8 cellular contexts compared by ENCODE assay signal in genomic region chr3:8970971-8971589, GRCh38. TPM values are rescaled to one million over a fixed set of nuclear protein-coding genes. Genes with fewer than 3 reads are reported as not detected.
DNase-seq lines count a peak whose midpoint lies in the region; ATAC-seq and TF ChIP-seq lines count a peak whose summit lies in the region.

No MANE protein-coding gene starts in this region.

- H3K36me3 Mint-ChIP-seq in activated T-cell treated with anti-CD3 and anti-CD28 coated beads, Interleukin-2, amount 50 U/mL, for 4 hours (ENCODE audit: insufficient read depth), result no peaks in the 10 kb centered on the region

- H3K36me3 ChIP-seq in GM06990 (ENCODE audit: control insufficient read depth, insufficient read depth, low read length), result no peaks in the 10 kb centered on the region
- no peaks in the 10 kb centered on the region for H3K36me3 ChIP-seq in OCI-LY7 (ENCODE audit: insufficient read depth, low read length)
- H3K36me3 ChIP-seq in fibroblast of lung (ENCODE audit: control insufficient read depth, insufficient read depth, low read length), result no peaks in the 10 kb centered on the region
- H3K36me3 ChIP-seq in thoracic aorta, result no peaks in the 10 kb centered on the region

- intact Hi-C loops in OCI-LY7 (cut with micrococcal nuclease; ENCODE audit: unreplicated experiment), result loop anchor here (1.0 to 2.0 kb wide), 2 partner anchors 96 to 331 kb away; no protein-coding TSS in a partner anchor

- H3K27me3 ChIP-seq in GM06990 (replicated peaks; ENCODE audit: control insufficient read depth, insufficient read depth, low read length) (no peaks in the 10 kb centered on the region), fibroblast of lung (ENCODE audit: control insufficient read depth, insufficient read depth, low read length) (no peaks in the 10 kb centered on the region), thoracic aorta (replicated peaks; ENCODE audit: insufficient read depth) (no peaks in the 10 kb centered on the region)

- H3K27ac ChIP-seq in OCI-LY7 (ENCODE audit: low read depth, low read length, poor library complexity, severe bottlenecking), result no peak overlapping the region
- no peak overlapping the region for H3K27ac ChIP-seq in fibroblast of lung (ENCODE audit: insufficient read depth, low read length)
- H3K27ac ChIP-seq in thoracic aorta, result no peak overlapping the region

- H3K9ac ChIP-seq in fibroblast of lung (ENCODE audit: insufficient read depth, low read length), result no peak overlapping the region

- H4K20me1 ChIP-seq in OCI-LY7 (ENCODE audit: insufficient read depth, low read length) (no peaks in the 10 kb centered on the region), fibroblast of lung (ENCODE audit: control insufficient read depth, extremely low read depth, insufficient read depth, low read length) (no peaks in the 10 kb centered on the region)

- peak; percentile 91 for TF ChIP-seq CTCF in GM06990 (IDR thresholded peaks at IDR 0.05; ENCODE audit: insufficient read depth, low read length, poor library complexity, severe bottlenecking)
- peak; percentile 99 for TF ChIP-seq CTCF in OCI-LY7 (conservative IDR thresholded peaks at IDR 0.05; ENCODE audit: low read length)
- peak; percentile 97 to 98 for TF ChIP-seq CTCF in fibroblast of lung (conservative IDR thresholded peaks at IDR 0.05 in 1 of 2, IDR thresholded peaks at IDR 0.05 in 1 of 2; ENCODE audit: low read depth in 1 of 2, low read length in 2 of 2)
- peak in 2 of 3 donors; percentile 76 to 96 for TF ChIP-seq CTCF in omental fat pad (IDR thresholded peaks at IDR 0.05)
- TF ChIP-seq CTCF in thoracic aorta (IDR thresholded peaks at IDR 0.05), result peak; percentile 97

- no TSS peak for BruUV-seq in OCI-LY7 (replicated peaks; lab: Mats Ljungman, UMichigan)

- POLR2A ChIA-PET in OCI-LY7 (lab: Charles Lee), result interaction anchor here (0.6 to 0.8 kb wide), 3 partner anchors 95 to 879 kb away, joined by 3 read pairs; no protein-coding TSS in a partner anchor

- DNase-seq in GM06990 (ENCODE audit: extremely low read depth, insufficient read length) (no peak), OCI-LY7 (ENCODE audit: low spot score) (peak; percentile 62), fibroblast of lung (ENCODE audit: low read depth in 2 of 2) (peak; percentile 41 to 68), omental fat pad (ENCODE audit: low spot score) (peak; percentile 51), thoracic aorta (ENCODE audit: low spot score) (no peak)
- DNase-seq in activated T-cell treated with anti-CD3 and anti-CD28 coated beads, Interleukin-2, amount 50 U/mL, for 4 hours, result peak; percentile 69

- H3K4me1 ChIP-seq in OCI-LY7 (ENCODE audit: insufficient read depth, low read length, poor library complexity, severe bottlenecking), result no peaks in the 10 kb centered on the region
- no peaks in the 10 kb centered on the region for H3K4me1 ChIP-seq in fibroblast of lung (ENCODE audit: control insufficient read depth, extremely low read depth, insufficient read depth, low read length)
- no peaks in the 10 kb centered on the region for H3K4me1 ChIP-seq in thoracic aorta (ENCODE audit: control insufficient read depth in 1 of 2, low read depth in 2 of 2)

- H3K27me3 Mint-ChIP-seq in activated T-cell treated with anti-CD3 and anti-CD28 coated beads, Interleukin-2, amount 50 U/mL, for 4 hours (ENCODE audit: low read depth), result peaks cover 18% of the 10 kb centered on the region

- peak; percentile 65 for ATAC-seq in HG03342 (IDR thresholded peaks at IDR 0.05; ENCODE audit: unreplicated experiment)
- peak; percentile 81 to 84 for ATAC-seq in activated T-cell treated with anti-CD3 and anti-CD28 coated beads, Interleukin-2, amount 50 U/mL, for 4 hours
- ATAC-seq in omental fat pad (ENCODE audit: low FRiP score), result peak; percentile 46
- ATAC-seq in thoracic aorta (ENCODE audit: insufficient number of reproducible peaks, low FRiP score, low read depth), result peak; percentile 40
- ATAC-seq in HG02642 (IDR thresholded peaks at IDR 0.05; ENCODE audit: poor library complexity, unreplicated experiment), result no peak

- H3K79me2 ChIP-seq in OCI-LY7 (ENCODE audit: insufficient read depth, low read depth, low read length) (no peaks in the 10 kb centered on the region), fibroblast of lung (ENCODE audit: control insufficient read depth, insufficient read depth, low read length) (no peaks in the 10 kb centered on the region)

- H3K4me2 ChIP-seq in OCI-LY7 (ENCODE audit: low read length), result no peak overlapping the region
- no peak overlapping the region for H3K4me2 ChIP-seq in fibroblast of lung (ENCODE audit: extremely low read depth, insufficient read depth, low read length)

- no peaks in the 10 kb centered on the region for H3K9me2 ChIP-seq in OCI-LY7 (ENCODE audit: insufficient read depth, low read length)

- H2AFZ ChIP-seq in OCI-LY7 (ENCODE audit: low read length), result no peak overlapping the region
- no peak overlapping the region for H2AFZ ChIP-seq in fibroblast of lung (ENCODE audit: low read length)

- H3K4me1 Mint-ChIP-seq in activated T-cell treated with anti-CD3 and anti-CD28 coated beads, Interleukin-2, amount 50 U/mL, for 4 hours (ENCODE audit: low read depth), result no peaks in the 10 kb centered on the region

- H3K4me3 Mint-ChIP-seq in activated T-cell treated with anti-CD3 and anti-CD28 coated beads, Interleukin-2, amount 50 U/mL, for 4 hours, result no peak overlapping the region

- H3K9me3 Mint-ChIP-seq in activated T-cell treated with anti-CD3 and anti-CD28 coated beads, Interleukin-2, amount 50 U/mL, for 4 hours, result no peaks in the 10 kb centered on the region

- CTCF ChIA-PET in OCI-LY7 (lab: Charles Lee; ENCODE audit: unreplicated experiment), result interaction anchor here (1.0 kb wide), 1 partner anchor 331 kb away, joined by 3 read pairs; no protein-coding TSS in a partner anchor

- H3K9me3 ChIP-seq in OCI-LY7 (ENCODE audit: low read length) (no peaks in the 10 kb centered on the region), fibroblast of lung (ENCODE audit: control insufficient read depth, insufficient read depth, low read depth, low read length) (no peaks in the 10 kb centered on the region), thoracic aorta (no peaks in the 10 kb centered on the region)

- H3K4me3 ChIP-seq in GM06990 (replicated peaks; ENCODE audit: low read depth, low read length), result no peak overlapping the region
- no peak overlapping the region for H3K4me3 ChIP-seq in OCI-LY7 (ENCODE audit: low read depth, low read length, poor library complexity, severe bottlenecking)
- no peak overlapping the region for H3K4me3 ChIP-seq in fibroblast of lung (replicated peaks in 1 of 4; ENCODE audit: control extremely low read depth in 1 of 4, insufficient read depth in 1 of 4, low read depth in 3 of 4, low read length in 4 of 4)
- H3K4me3 ChIP-seq in thoracic aorta, result no peak overlapping the region

RNA-seq across cellular contexts. Expression of gene RAD18, which starts 7.8 kb away (rescaled TPM):
- total RNA-seq in OCI-LY7 (2014; rRNA removed; shearing (Covaris generic)), result 21.0 and 44.8 TPM in 2 replicates
- total RNA-seq in OCI-LY7 (2022), result 39.9 and 45.8 TPM in 2 replicates
- total RNA-seq in activated T-cell treated with anti-CD3 and anti-CD28 coated beads, Interleukin-2, amount 50 U/mL, for 4 hours, result 10 to 100 TPM; 32.5 to 45.0 (median 38.0) TPM
- total RNA-seq in fibroblast of lung, result 5.6 and 6.1 TPM in 2 replicates
- polyA plus RNA-seq in fibroblast of lung, result 9.9 and 19.5 TPM in 2 replicates
- polyA plus RNA-seq in fibroblast of lung (2012), result 5.4 and 9.5 TPM in 2 replicates
- polyA minus RNA-seq in fibroblast of lung (ENCODE audit: low replicate concordance), result 1.7 and 9.2 TPM in 2 replicates
- 1 to 10 TPM; 4.2 to 9.8 (median 6.7) TPM for total RNA-seq in omental fat pad
- total RNA-seq in thoracic aorta, result 1 to 10 TPM; 3.0 to 7.2 TPM

Comparison
In these comparisons a context has a peak if more than half of its experiments do, and no peak if none do; other contexts are left out.
1. DNase-seq: peak in OCI-LY7 (single experiment), activated T-cell treated with anti-CD3 and anti-CD28 coated beads, Interleukin-2, amount 50 U/mL, for 4 hours (single experiment), fibroblast of lung (2 of 2) and omental fat pad (single experiment); none in GM06990 (single experiment) and thoracic aorta (single experiment).
2. Peak in every context shown above with its lines, with median percentiles within 50 percentile points of each other: CTCF ChIP-seq.